ENCODE assay signal across 1 cellular context in genomic region chr20:62797671-62798532, GRCh38.
TF ChIP-seq lines count a peak whose summit lies in the region.

No MANE protein-coding gene starts in this region.

TF ChIP-seq in HepG2, 621 proteins besides CTCF, POLR2A, EP300 and RAD21:
- TF ChIP-seq UBTF (CRISPR knock-in tag; IDR thresholded peaks at IDR 0.05) (0 out of 2 replicates have a peak, but pooled peaks have one; percentile 19), BCL3 (CRISPR knock-in tag; IDR thresholded peaks at IDR 0.05) (peak; percentile 8; the same call in 1 of the 2 replicates), FOXJ3 (CRISPR knock-in tag; IDR thresholded peaks at IDR 0.05; ENCODE audit: borderline replicate concordance) (no peak), CAMTA2 (CRISPR knock-in tag; IDR thresholded peaks at IDR 0.05; ENCODE audit: borderline replicate concordance) (no peak), AGO1 (IDR thresholded peaks at IDR 0.05; ENCODE audit: low read depth, low read length, poor library complexity, severe bottlenecking) (peak; percentile 57), ETV5 (CRISPR knock-in tag; IDR thresholded peaks at IDR 0.05; ENCODE audit: borderline replicate concordance) (no peak), HNRNPL (IDR thresholded peaks at IDR 0.05; ENCODE audit: low read depth, low read length) (peak; percentile 74), ZNF747 (CRISPR knock-in tag; IDR thresholded peaks at IDR 0.05; ENCODE audit: borderline replicate concordance) (no peak), ZBTB33 (CRISPR knock-in tag; IDR thresholded peaks at IDR 0.05) (0 out of 2 replicates have a peak, but pooled peaks have one; percentile 5), ZNF713 (CRISPR knock-in tag; IDR thresholded peaks at IDR 0.05) (no peak), ZNF558 (CRISPR knock-in tag; IDR thresholded peaks at IDR 0.05; ENCODE audit: borderline replicate concordance) (no peak), AGO2 (optimal IDR thresholded peaks at IDR 0.05; ENCODE audit: low read depth, low read length) (peak; percentile 10), ZSCAN29 (CRISPR knock-in tag; conservative IDR thresholded peaks at IDR 0.05) (no peak), DPF2 (CRISPR knock-in tag; IDR thresholded peaks at IDR 0.05; ENCODE audit: borderline replicate concordance, low read depth) (no peak), ZNF576 (CRISPR knock-in tag; IDR thresholded peaks at IDR 0.05) (no peak), ZSCAN30 (CRISPR knock-in tag; IDR thresholded peaks at IDR 0.05) (no peak), RBFOX2 (IDR thresholded peaks at IDR 0.05; ENCODE audit: low read depth, low read length) (peak; percentile 74), FIP1L1 (IDR thresholded peaks at IDR 0.05; ENCODE audit: borderline replicate concordance, insufficient read depth, low read depth, low read length) (no peak), ZNF83 (CRISPR knock-in tag; IDR thresholded peaks at IDR 0.05; ENCODE audit: borderline replicate concordance) (no peak), ZNF296 (CRISPR knock-in tag; conservative IDR thresholded peaks at IDR 0.05) (no peak), TFDP1 (CRISPR knock-in tag; IDR thresholded peaks at IDR 0.05; ENCODE audit: borderline replicate concordance) (no peak), ZNF552 (CRISPR knock-in tag; IDR thresholded peaks at IDR 0.05; ENCODE audit: borderline replicate concordance) (no peak), KDM2A (CRISPR knock-in tag; IDR thresholded peaks at IDR 0.05; ENCODE audit: borderline replicate concordance, low read depth) (0 out of 2 replicates have a peak, but pooled peaks have one; percentile 22), SRY (CRISPR knock-in tag; IDR thresholded peaks at IDR 0.05) (peak; percentile 66; the same call in 1 of the 2 replicates), KAT7 (CRISPR knock-in tag; IDR thresholded peaks at IDR 0.05; ENCODE audit: borderline replicate concordance) (no peak), REL (CRISPR knock-in tag; conservative IDR thresholded peaks at IDR 0.05) (no peak), ZNF124 (CRISPR knock-in tag; IDR thresholded peaks at IDR 0.05) (no peak), NR2F1 (CRISPR knock-in tag; IDR thresholded peaks at IDR 0.05) (no peak), ZNF430 (CRISPR knock-in tag; IDR thresholded peaks at IDR 0.05) (0 out of 2 replicates have a peak, but pooled peaks have one; percentile 31), TRIM24 (CRISPR knock-in tag; IDR thresholded peaks at IDR 0.05) (0 out of 2 replicates have a peak, but pooled peaks have one; percentile 50), ZNF264 (CRISPR knock-in tag; IDR thresholded peaks at IDR 0.05) (no peak), NFIB (CRISPR knock-in tag; IDR thresholded peaks at IDR 0.05; ENCODE audit: borderline replicate concordance) (0 out of 2 replicates have a peak, but pooled peaks have one; percentile 51), ZNF773 (CRISPR knock-in tag; IDR thresholded peaks at IDR 0.05; ENCODE audit: borderline replicate concordance) (no peak), SRSF9 (IDR thresholded peaks at IDR 0.05; ENCODE audit: borderline replicate concordance, insufficient read depth, low read depth, low read length, poor library complexity, severe bottlenecking) (no peak), TAF1 (CRISPR knock-in tag; IDR thresholded peaks at IDR 0.05) (0 out of 2 replicates have a peak, but pooled peaks have one; percentile 22), ZNF501 (CRISPR knock-in tag; IDR thresholded peaks at IDR 0.05) (0 out of 2 replicates have a peak, but pooled peaks have one; percentile 1), YEATS2 (CRISPR knock-in tag; IDR thresholded peaks at IDR 0.05; ENCODE audit: borderline replicate concordance) (no peak), ZBTB38 (CRISPR knock-in tag; IDR thresholded peaks at IDR 0.05) (0 out of 2 replicates have a peak, but pooled peaks have one; percentile 60), ZMYM2 (CRISPR knock-in tag; IDR thresholded peaks at IDR 0.05) (0 out of 2 replicates have a peak, but pooled peaks have one; percentile 46), ZNF605 (CRISPR knock-in tag; IDR thresholded peaks at IDR 0.05) (peak; percentile 39; the same call in 1 of the 2 replicates), SAFB2 (CRISPR knock-in tag; IDR thresholded peaks at IDR 0.05; ENCODE audit: borderline replicate concordance, low read depth) (peak; percentile 68; the same call in 1 of the 2 replicates), KMT2A (CRISPR knock-in tag; IDR thresholded peaks at IDR 0.05) (no peak), ZNF280B (CRISPR knock-in tag; IDR thresholded peaks at IDR 0.05; ENCODE audit: borderline replicate concordance) (0 out of 2 replicates have a peak, but pooled peaks have one; percentile 5), KAT8 (CRISPR knock-in tag; IDR thresholded peaks at IDR 0.05) (no peak), ZMYM4 (CRISPR knock-in tag; IDR thresholded peaks at IDR 0.05) (no peak)
